1 cellular context compared by ENCODE assay signal in the genomic region with DNA sequence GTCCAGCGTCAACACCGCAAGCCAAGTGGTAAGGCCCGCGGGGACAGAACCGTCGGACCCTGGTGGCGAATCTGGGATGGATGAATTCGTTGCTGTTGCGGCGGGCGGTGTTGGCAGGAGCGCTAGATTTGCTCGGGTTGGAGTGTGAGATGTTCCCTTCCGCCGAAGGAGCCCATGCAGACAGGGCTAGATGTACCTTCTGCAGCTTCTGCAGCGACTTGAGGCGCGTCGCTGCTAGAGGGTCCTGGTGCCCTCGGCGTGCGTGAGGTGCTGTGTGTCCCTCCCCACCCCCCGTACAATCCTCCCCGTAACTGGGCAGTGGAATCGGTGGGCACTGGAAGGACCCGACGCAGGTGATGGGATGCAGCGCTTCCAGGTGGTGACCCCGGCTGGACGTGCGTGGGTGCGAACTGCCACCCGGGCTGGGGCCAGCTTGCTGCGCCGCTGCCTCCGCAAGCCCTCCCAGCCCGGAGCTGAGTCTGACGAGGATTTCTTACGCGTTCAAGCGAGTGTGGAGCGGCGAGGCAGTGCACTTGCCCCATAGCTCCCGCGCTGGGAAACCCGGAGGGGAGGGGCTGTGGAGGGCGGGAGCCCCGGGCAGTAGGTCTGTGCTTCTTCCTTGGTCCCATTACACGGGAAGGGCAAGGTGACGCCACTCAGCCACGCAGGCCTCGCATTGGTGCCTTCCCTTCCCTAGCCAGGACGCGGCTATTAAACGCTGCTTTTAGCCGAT.
A peak's percentile ranks its signal among the peaks of the same experiment; 100 is the strongest.
TF ChIP-seq lines count a peak whose summit lies in the region.

No MANE protein-coding gene starts in this region.

TF ChIP-seq in WTC11, 78 proteins besides CTCF, POLR2A, EP300 and RAD21 (continued from another document and continues in another):
- TF ChIP-seq, protein P1, sequence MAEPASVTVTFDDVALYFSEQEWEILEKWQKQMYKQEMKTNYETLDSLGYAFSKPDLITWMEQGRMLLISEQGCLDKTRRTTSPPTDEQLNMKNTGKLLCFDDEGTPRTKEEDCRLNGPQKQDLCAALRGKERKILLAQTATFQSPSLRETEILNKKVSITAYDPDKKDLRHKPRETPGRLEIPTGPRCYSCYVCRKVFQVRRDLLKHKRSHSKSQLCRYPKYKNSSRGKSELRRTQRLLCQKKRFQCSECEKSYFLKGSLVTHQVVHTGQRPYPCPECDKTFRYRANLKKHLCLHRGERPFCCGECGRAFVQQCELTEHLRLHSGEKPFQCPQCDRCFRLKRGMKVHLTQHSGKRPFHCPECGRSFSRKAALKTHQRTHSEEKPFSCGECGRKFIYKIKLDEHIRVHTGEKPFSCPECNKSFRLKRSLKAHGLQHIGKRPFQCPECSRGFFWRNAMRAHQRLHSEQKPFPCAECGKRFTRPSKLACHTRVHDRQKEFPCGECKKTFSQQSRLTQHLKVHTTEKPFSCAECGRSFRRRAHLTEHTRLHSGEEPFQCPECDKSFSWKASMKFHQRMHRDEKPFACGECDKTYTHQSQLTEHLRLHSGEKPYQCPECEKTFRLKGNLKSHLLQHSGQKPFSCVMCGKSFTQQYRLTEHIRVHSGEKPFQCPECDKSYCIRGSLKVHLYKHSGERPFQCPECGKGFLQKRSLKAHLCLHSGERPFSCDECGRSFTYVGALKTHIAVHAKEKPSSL (CRISPR knock-in tag; conservative IDR thresholded peaks at IDR 0.05) = no peak
- TF ChIP-seq, protein P2, sequence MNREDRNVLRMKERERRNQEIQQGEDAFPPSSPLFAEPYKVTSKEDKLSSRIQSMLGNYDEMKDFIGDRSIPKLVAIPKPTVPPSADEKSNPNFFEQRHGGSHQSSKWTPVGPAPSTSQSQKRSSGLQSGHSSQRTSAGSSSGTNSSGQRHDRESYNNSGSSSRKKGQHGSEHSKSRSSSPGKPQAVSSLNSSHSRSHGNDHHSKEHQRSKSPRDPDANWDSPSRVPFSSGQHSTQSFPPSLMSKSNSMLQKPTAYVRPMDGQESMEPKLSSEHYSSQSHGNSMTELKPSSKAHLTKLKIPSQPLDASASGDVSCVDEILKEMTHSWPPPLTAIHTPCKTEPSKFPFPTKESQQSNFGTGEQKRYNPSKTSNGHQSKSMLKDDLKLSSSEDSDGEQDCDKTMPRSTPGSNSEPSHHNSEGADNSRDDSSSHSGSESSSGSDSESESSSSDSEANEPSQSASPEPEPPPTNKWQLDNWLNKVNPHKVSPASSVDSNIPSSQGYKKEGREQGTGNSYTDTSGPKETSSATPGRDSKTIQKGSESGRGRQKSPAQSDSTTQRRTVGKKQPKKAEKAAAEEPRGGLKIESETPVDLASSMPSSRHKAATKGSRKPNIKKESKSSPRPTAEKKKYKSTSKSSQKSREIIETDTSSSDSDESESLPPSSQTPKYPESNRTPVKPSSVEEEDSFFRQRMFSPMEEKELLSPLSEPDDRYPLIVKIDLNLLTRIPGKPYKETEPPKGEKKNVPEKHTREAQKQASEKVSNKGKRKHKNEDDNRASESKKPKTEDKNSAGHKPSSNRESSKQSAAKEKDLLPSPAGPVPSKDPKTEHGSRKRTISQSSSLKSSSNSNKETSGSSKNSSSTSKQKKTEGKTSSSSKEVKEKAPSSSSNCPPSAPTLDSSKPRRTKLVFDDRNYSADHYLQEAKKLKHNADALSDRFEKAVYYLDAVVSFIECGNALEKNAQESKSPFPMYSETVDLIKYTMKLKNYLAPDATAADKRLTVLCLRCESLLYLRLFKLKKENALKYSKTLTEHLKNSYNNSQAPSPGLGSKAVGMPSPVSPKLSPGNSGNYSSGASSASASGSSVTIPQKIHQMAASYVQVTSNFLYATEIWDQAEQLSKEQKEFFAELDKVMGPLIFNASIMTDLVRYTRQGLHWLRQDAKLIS (CRISPR knock-in tag; IDR thresholded peaks at IDR 0.05; ENCODE audit: borderline replicate concordance) = 0 out of 2 replicates have a peak, but pooled peaks have one; percentile 44
- peak; percentile 53 for TF ChIP-seq ETV6 (CRISPR knock-in tag; IDR thresholded peaks at IDR 0.05)
- no peak for TF ChIP-seq GRHL2 (CRISPR knock-in tag; IDR thresholded peaks at IDR 0.05; ENCODE audit: insufficient replicate concordance, severe bottlenecking)
- no peak for TF ChIP-seq ZBTB21 (CRISPR knock-in tag; IDR thresholded peaks at IDR 0.05; ENCODE audit: borderline replicate concordance)
- TF ChIP-seq TEAD4 (CRISPR knock-in tag; IDR thresholded peaks at IDR 0.05) = no peak
- TF ChIP-seq, protein P3, sequence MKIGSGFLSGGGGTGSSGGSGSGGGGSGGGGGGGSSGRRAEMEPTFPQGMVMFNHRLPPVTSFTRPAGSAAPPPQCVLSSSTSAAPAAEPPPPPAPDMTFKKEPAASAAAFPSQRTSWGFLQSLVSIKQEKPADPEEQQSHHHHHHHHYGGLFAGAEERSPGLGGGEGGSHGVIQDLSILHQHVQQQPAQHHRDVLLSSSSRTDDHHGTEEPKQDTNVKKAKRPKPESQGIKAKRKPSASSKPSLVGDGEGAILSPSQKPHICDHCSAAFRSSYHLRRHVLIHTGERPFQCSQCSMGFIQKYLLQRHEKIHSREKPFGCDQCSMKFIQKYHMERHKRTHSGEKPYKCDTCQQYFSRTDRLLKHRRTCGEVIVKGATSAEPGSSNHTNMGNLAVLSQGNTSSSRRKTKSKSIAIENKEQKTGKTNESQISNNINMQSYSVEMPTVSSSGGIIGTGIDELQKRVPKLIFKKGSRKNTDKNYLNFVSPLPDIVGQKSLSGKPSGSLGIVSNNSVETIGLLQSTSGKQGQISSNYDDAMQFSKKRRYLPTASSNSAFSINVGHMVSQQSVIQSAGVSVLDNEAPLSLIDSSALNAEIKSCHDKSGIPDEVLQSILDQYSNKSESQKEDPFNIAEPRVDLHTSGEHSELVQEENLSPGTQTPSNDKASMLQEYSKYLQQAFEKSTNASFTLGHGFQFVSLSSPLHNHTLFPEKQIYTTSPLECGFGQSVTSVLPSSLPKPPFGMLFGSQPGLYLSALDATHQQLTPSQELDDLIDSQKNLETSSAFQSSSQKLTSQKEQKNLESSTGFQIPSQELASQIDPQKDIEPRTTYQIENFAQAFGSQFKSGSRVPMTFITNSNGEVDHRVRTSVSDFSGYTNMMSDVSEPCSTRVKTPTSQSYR (CRISPR knock-in tag; IDR thresholded peaks at IDR 0.05) = no peak
- TF ChIP-seq, protein P4, sequence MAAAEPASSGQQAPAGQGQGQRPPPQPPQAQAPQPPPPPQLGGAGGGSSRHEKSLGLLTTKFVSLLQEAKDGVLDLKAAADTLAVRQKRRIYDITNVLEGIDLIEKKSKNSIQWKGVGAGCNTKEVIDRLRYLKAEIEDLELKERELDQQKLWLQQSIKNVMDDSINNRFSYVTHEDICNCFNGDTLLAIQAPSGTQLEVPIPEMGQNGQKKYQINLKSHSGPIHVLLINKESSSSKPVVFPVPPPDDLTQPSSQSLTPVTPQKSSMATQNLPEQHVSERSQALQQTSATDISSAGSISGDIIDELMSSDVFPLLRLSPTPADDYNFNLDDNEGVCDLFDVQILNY (CRISPR knock-in tag; IDR thresholded peaks at IDR 0.05) = peak; percentile 55; the same call in 1 of the 2 replicates
- TF ChIP-seq, protein P5, sequence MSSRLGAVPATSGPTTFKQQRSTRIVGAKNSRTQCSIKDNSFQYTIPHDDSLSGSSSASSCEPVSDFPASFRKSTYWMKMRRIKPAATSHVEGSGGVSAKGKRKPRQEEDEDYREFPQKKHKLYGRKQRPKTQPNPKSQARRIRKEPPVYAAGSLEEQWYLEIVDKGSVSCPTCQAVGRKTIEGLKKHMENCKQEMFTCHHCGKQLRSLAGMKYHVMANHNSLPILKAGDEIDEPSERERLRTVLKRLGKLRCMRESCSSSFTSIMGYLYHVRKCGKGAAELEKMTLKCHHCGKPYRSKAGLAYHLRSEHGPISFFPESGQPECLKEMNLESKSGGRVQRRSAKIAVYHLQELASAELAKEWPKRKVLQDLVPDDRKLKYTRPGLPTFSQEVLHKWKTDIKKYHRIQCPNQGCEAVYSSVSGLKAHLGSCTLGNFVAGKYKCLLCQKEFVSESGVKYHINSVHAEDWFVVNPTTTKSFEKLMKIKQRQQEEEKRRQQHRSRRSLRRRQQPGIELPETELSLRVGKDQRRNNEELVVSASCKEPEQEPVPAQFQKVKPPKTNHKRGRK (CRISPR knock-in tag; IDR thresholded peaks at IDR 0.05; ENCODE audit: borderline replicate concordance) = no peak
- TF ChIP-seq, protein P6, sequence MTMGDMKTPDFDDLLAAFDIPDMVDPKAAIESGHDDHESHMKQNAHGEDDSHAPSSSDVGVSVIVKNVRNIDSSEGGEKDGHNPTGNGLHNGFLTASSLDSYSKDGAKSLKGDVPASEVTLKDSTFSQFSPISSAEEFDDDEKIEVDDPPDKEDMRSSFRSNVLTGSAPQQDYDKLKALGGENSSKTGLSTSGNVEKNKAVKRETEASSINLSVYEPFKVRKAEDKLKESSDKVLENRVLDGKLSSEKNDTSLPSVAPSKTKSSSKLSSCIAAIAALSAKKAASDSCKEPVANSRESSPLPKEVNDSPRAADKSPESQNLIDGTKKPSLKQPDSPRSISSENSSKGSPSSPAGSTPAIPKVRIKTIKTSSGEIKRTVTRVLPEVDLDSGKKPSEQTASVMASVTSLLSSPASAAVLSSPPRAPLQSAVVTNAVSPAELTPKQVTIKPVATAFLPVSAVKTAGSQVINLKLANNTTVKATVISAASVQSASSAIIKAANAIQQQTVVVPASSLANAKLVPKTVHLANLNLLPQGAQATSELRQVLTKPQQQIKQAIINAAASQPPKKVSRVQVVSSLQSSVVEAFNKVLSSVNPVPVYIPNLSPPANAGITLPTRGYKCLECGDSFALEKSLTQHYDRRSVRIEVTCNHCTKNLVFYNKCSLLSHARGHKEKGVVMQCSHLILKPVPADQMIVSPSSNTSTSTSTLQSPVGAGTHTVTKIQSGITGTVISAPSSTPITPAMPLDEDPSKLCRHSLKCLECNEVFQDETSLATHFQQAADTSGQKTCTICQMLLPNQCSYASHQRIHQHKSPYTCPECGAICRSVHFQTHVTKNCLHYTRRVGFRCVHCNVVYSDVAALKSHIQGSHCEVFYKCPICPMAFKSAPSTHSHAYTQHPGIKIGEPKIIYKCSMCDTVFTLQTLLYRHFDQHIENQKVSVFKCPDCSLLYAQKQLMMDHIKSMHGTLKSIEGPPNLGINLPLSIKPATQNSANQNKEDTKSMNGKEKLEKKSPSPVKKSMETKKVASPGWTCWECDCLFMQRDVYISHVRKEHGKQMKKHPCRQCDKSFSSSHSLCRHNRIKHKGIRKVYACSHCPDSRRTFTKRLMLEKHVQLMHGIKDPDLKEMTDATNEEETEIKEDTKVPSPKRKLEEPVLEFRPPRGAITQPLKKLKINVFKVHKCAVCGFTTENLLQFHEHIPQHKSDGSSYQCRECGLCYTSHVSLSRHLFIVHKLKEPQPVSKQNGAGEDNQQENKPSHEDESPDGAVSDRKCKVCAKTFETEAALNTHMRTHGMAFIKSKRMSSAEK (CRISPR knock-in tag; IDR thresholded peaks at IDR 0.05; ENCODE audit: borderline replicate concordance) = no peak
- no peak; the same call in 1 of the 2 replicates for TF ChIP-seq ZNF219 (CRISPR knock-in tag; IDR thresholded peaks at IDR 0.05; ENCODE audit: borderline replicate concordance)
- peak; percentile 58; the same call in 1 of the 2 replicates for TF ChIP-seq FOXP1 (CRISPR knock-in tag; IDR thresholded peaks at IDR 0.05; ENCODE audit: borderline replicate concordance)
- no peak for TF ChIP-seq NFYB (CRISPR knock-in tag; conservative IDR thresholded peaks at IDR 0.05; ENCODE audit: low read depth)
- TF ChIP-seq FOXJ3 (CRISPR knock-in tag; IDR thresholded peaks at IDR 0.05; ENCODE audit: borderline replicate concordance) = no peak
- TF ChIP-seq, protein P7, sequence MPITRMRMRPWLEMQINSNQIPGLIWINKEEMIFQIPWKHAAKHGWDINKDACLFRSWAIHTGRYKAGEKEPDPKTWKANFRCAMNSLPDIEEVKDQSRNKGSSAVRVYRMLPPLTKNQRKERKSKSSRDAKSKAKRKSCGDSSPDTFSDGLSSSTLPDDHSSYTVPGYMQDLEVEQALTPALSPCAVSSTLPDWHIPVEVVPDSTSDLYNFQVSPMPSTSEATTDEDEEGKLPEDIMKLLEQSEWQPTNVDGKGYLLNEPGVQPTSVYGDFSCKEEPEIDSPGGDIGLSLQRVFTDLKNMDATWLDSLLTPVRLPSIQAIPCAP (CRISPR knock-in tag; IDR thresholded peaks at IDR 0.05) = no peak; the same call in 1 of the 2 replicates
- TF ChIP-seq, protein P8, sequence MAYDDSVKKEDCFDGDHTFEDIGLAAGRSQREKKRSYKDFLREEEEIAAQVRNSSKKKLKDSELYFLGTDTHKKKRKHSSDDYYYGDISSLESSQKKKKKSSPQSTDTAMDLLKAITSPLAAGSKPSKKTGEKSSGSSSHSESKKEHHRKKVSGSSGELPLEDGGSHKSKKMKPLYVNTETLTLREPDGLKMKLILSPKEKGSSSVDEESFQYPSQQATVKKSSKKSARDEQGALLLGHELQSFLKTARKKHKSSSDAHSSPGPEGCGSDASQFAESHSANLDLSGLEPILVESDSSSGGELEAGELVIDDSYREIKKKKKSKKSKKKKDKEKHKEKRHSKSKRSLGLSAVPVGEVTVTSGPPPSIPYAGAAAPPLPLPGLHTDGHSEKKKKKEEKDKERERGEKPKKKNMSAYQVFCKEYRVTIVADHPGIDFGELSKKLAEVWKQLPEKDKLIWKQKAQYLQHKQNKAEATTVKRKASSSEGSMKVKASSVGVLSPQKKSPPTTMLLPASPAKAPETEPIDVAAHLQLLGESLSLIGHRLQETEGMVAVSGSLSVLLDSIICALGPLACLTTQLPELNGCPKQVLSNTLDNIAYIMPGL (CRISPR knock-in tag; IDR thresholded peaks at IDR 0.05) = peak; percentile 81
- TF ChIP-seq, protein P9, sequence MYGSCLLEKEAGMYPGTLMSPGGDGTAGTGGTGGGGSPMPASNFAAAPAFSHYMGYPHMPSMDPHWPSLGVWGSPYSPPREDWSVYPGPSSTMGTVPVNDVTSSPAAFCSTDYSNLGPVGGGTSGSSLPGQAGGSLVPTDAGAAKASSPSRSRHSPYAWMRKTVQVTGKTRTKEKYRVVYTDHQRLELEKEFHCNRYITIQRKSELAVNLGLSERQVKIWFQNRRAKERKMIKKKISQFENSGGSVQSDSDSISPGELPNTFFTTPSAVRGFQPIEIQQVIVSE (CRISPR knock-in tag; IDR thresholded peaks at IDR 0.05; ENCODE audit: borderline replicate concordance) = no peak
- TF ChIP-seq OVOL2 (CRISPR knock-in tag; IDR thresholded peaks at IDR 0.05; ENCODE audit: borderline replicate concordance) = no peak
- TF ChIP-seq NR1H2 (CRISPR knock-in tag; IDR thresholded peaks at IDR 0.05) = no peak
- TF ChIP-seq, protein P10, sequence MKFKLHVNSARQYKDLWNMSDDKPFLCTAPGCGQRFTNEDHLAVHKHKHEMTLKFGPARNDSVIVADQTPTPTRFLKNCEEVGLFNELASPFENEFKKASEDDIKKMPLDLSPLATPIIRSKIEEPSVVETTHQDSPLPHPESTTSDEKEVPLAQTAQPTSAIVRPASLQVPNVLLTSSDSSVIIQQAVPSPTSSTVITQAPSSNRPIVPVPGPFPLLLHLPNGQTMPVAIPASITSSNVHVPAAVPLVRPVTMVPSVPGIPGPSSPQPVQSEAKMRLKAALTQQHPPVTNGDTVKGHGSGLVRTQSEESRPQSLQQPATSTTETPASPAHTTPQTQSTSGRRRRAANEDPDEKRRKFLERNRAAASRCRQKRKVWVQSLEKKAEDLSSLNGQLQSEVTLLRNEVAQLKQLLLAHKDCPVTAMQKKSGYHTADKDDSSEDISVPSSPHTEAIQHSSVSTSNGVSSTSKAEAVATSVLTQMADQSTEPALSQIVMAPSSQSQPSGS (CRISPR knock-in tag; IDR thresholded peaks at IDR 0.05; ENCODE audit: borderline replicate concordance, low read depth) = no peak
- TF ChIP-seq ESRRA (CRISPR knock-in tag; IDR thresholded peaks at IDR 0.05; ENCODE audit: borderline replicate concordance) = no peak
- TF ChIP-seq ZNF671 (CRISPR knock-in tag; IDR thresholded peaks at IDR 0.05) = no peak
- TF ChIP-seq, protein P11, sequence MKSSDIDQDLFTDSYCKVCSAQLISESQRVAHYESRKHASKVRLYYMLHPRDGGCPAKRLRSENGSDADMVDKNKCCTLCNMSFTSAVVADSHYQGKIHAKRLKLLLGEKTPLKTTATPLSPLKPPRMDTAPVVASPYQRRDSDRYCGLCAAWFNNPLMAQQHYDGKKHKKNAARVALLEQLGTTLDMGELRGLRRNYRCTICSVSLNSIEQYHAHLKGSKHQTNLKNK (CRISPR knock-in tag; IDR thresholded peaks at IDR 0.05) = no peak
- 0 out of 2 replicates have a peak, but pooled peaks have one; percentile 28 for TF ChIP-seq CREB1 (CRISPR knock-in tag; IDR thresholded peaks at IDR 0.05)
- peak; percentile 16; the same call in 1 of the 2 replicates for TF ChIP-seq FOXK1 (CRISPR knock-in tag; IDR thresholded peaks at IDR 0.05)
- no peak for TF ChIP-seq RELA (CRISPR knock-in tag; IDR thresholded peaks at IDR 0.05; ENCODE audit: borderline replicate concordance)
- TF ChIP-seq NR3C1 (CRISPR knock-in tag; conservative IDR thresholded peaks at IDR 0.05; ENCODE audit: low read depth) = no peak
